Comparison of ENCODE assay signal across 8 cellular contexts in the genomic region with DNA sequence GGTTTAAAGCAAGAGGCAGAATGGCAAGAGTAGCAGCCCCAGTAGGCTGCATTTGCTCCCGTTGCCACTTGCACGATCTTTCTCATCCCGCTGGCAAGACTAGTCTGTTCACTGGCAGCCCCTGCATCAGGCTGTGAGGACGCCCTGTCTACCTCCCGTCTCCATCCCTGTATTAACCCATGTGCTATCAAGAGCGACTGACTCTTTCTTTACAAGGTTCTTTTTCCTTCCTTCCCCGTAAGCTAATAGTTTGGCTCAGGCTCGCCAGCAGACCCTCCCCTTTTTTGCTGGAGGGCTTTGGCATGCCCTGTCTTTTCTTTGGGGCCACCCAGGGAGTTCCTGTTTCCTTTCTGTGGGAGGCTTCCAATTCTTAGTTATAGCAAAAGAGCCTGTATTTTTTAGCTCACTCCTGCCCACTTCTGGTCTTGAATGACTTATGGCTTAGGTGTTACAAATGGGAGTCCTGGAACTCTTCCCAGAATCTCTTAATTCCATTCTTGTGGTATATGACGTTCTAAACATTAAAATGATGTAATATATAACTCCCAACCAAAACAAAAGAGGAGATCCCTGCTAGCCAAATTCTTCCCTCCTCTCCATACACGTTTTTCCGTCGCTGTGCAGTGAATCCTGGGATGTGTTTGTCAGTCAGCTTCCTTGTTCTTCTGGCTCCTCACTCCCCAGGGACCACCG.
DNase-seq lines count a peak whose midpoint lies in the region; ATAC-seq and TF ChIP-seq lines count a peak whose summit lies in the region.

No MANE protein-coding gene starts in this region.

- H3K4me1 ChIP-seq in mesodermal cell (ENCODE audit: control insufficient read depth, insufficient read depth, low read length, poor library complexity, severe bottlenecking) = peaks cover 43% of the 10 kb centered on the region

- no TSS peak for BruUV-seq in Calu3 (replicated peaks; lab: Mats Ljungman, UMichigan)

- WGBS in mesodermal cell (ENCODE audit: insufficient coverage in 2 of 2), 2 experiments = 13 to 23% methylated on average over 8 to 12 of the region's 13 CpGs

- intact Hi-C loops in Calu3 (cut with micrococcal nuclease; ENCODE audit: unreplicated experiment) = no loop called here

- H3K4me3 Mint-ChIP-seq in T-helper 1 cell treated with Interleukin-12 subunit alpha and Interleukin-12 subunit beta and Interleukin-4 antibody, amounts not matched to agents 30 μg/mL and 1 μg/mL, for 36 hours = peak overlapping the region; percentile 67
- H3K4me3 Mint-ChIP-seq in Calu3 (ENCODE audit: low read depth, unreplicated experiment) = no peak overlapping the region

- H3K36me3 Mint-ChIP-seq in T-helper 1 cell treated with Interleukin-12 subunit alpha and Interleukin-12 subunit beta and Interleukin-4 antibody, amounts not matched to agents 30 μg/mL and 1 μg/mL, for 36 hours (ENCODE audit: low read depth) = peaks cover 45% of the 10 kb centered on the region
- H3K36me3 Mint-ChIP-seq in Calu3 (ENCODE audit: insufficient read depth, unreplicated experiment) = peaks cover 13% of the 10 kb centered on the region

- H3K9me3 ChIP-seq in mesodermal cell (ENCODE audit: control insufficient read depth, low read length) = no peaks in the 10 kb centered on the region

- H3K4me1 Mint-ChIP-seq in T-helper 1 cell treated with Interleukin-12 subunit alpha and Interleukin-12 subunit beta and Interleukin-4 antibody, amounts not matched to agents 30 μg/mL and 1 μg/mL, for 36 hours (ENCODE audit: low read depth) = peaks cover 80% of the 10 kb centered on the region
- H3K4me1 Mint-ChIP-seq in Calu3 (ENCODE audit: low read depth, unreplicated experiment) = peaks cover 63% of the 10 kb centered on the region

- TF ChIP-seq CTCF in Calu3 (IDR thresholded peaks at IDR 0.05; ENCODE audit: unreplicated experiment) = no peak

- H3K36me3 ChIP-seq in mesodermal cell (ENCODE audit: control insufficient read depth, insufficient read depth, low read length) = no peaks in the 10 kb centered on the region

- no peaks in the 10 kb centered on the region for H3K27me3 Mint-ChIP-seq in T-helper 1 cell treated with Interleukin-12 subunit alpha and Interleukin-12 subunit beta and Interleukin-4 antibody, amounts not matched to agents 30 μg/mL and 1 μg/mL, for 36 hours (ENCODE audit: low read depth)
- no peaks in the 10 kb centered on the region for H3K27me3 Mint-ChIP-seq in Calu3 (ENCODE audit: unreplicated experiment)

- ATAC-seq in GM18909 (IDR thresholded peaks at IDR 0.05; ENCODE audit: poor library complexity, unreplicated experiment) = no peak

- CTCF ChIA-PET in Calu3 (lab: Charles Lee) = interaction anchor here (0.9 kb wide), 1 partner anchor 367 kb away, joined by 3 read pairs; no protein-coding TSS in a partner anchor

- no peaks in the 10 kb centered on the region for H3K9me3 Mint-ChIP-seq in T-helper 1 cell treated with Interleukin-12 subunit alpha and Interleukin-12 subunit beta and Interleukin-4 antibody, amounts not matched to agents 30 μg/mL and 1 μg/mL, for 36 hours
- no peaks in the 10 kb centered on the region for H3K9me3 Mint-ChIP-seq in Calu3 (ENCODE audit: low read depth, unreplicated experiment)

- peak overlapping the region; percentile 95 for H3K27ac Mint-ChIP-seq in T-helper 1 cell treated with Interleukin-12 subunit alpha and Interleukin-12 subunit beta and Interleukin-4 antibody, amounts not matched to agents 30 μg/mL and 1 μg/mL, for 36 hours
- H3K27ac Mint-ChIP-seq in Calu3 (ENCODE audit: unreplicated experiment) = no peak overlapping the region

- peak overlapping the region; percentile 7 for H3K4me3 ChIP-seq in mesodermal cell (ENCODE audit: extremely low read depth, insufficient read depth, low read length, poor library complexity, severe bottlenecking)

- DNase-seq in T-helper 1 cell = no peak
- DNase-seq in NCI-H526 (lab: John Stamatoyannopoulos, UW) = peak; percentile 50 to 63
- peak in 2 of 61 donors; percentile 27 to 37 for DNase-seq in caudate nucleus (lab: John Stamatoyannopoulos, UW)
- DNase-seq in Calu3 = no peak
- DNase-seq in GM19240 (ENCODE audit: insufficient read length, low spot score) = no peak

- H3K27ac ChIP-seq in caudate nucleus (ENCODE audit: low read depth, low read length) (peak overlapping the region; percentile 8), mesodermal cell (ENCODE audit: low read depth, low read length, severe bottlenecking) (peak overlapping the region; percentile 60)

Comparison
In these comparisons a context has a peak if more than half of its experiments do, and no peak if none do; other contexts are left out.
1. DNase-seq: peak in NCI-H526 (2 of 2); none in T-helper 1 cell (0 of 5), Calu3 (single experiment) and GM19240 (single experiment).